ENCODE assay signal across 8 cellular contexts in the genomic region with DNA sequence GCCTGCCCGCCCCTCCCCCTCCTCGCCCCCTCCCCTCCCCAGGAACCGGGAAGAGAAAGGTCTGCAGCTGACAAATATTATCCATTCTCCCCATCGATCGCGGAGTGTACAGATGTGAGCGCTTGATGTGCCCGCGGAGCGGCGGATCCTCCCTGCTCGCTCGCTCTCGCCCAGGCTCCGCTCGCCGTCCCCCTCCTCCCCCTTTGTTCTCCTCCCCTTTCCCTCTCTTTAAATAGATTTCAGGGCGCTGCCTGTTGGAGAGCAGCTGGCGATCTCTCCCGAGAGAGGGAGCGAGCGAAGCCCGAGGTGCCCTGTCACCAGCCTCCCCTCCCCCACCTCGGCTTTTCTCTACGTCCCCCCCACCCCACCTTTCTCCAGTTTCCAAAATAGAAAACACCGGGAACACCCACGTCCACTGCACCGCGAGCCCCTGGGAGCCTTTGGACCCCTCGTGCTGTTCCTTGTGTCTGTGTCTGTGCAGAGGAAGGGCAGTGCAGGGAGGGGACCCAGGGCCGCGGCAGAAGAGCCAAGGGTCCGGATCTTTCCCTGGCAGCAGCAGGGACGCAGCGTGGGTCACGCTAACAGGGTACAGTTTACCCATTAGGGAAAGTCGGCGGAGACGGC. TPM values are rescaled to one million over a fixed set of nuclear protein-coding genes. Genes with fewer than 3 reads are reported as not detected.
A peak's percentile ranks its signal among the peaks of the same experiment; 100 is the strongest.
DNase-seq lines count a peak whose midpoint lies in the region; ATAC-seq and TF ChIP-seq lines count a peak whose summit lies in the region.

No MANE protein-coding gene starts in this region.

- in situ Hi-C loops in G401 (cut with HindIII; ENCODE audit: low sequenced_read_pairs) = no loop called here

- no peaks in the 10 kb centered on the region for H3K36me3 Mint-ChIP-seq in activated T-cell treated with anti-CD3 and anti-CD28 coated beads, Interleukin-2, amount 50 U/mL, for 4 hours (ENCODE audit: insufficient read depth)
- H3K36me3 Mint-ChIP-seq in brain = no peaks in the 10 kb centered on the region

- no peak for ATAC-seq in activated T-cell treated with anti-CD3 and anti-CD28 coated beads, Interleukin-2, amount 50 U/mL, for 4 hours
- no peak for ATAC-seq in HG03432 (IDR thresholded peaks at IDR 0.05; ENCODE audit: unreplicated experiment)

- intact Hi-C loops in testis (cut with DNase I; ENCODE audit: low total_unique reads) = no loop called here

- TF ChIP-seq CTCF in brain (conservative IDR thresholded peaks at IDR 0.05) = no peak
- TF ChIP-seq CTCF in testis (IDR thresholded peaks at IDR 0.05) = no peak

- peak overlapping the region; percentile 83 to 98 (median 94) for H3K27ac Mint-ChIP-seq in brain

- no peak for DNase-seq in activated T-cell treated with anti-CD3 and anti-CD28 coated beads, Interleukin-2, amount 50 U/mL, for 4 hours
- DNase-seq in activated T-cell treated with anti-CD3 and anti-CD28 coated beads for 4 hours = no peak
- peak; percentile 90 to 91 for DNase-seq in NCI-H524 (lab: John Stamatoyannopoulos, UW)
- DNase-seq in kidney tubule cell (ENCODE audit: low spot score) = peak; percentile 23
- no peak for DNase-seq in testis
- DNase-seq in G401 (ENCODE audit: low spot score) = no peak

- 0 to 2% methylated on average over 26 to 35 of the region's 39 CpGs for WGBS in testis, 2 donors

- TF ChIP-seq POLR2A in testis (IDR thresholded peaks at IDR 0.05) = no peak

- no peak overlapping the region for H3K27ac ChIP-seq in testis

- H3K4me3 ChIP-seq in testis = peak overlapping the region; percentile 21 to 48

- H3K4me1 ChIP-seq in testis = peaks cover 4% of the 10 kb centered on the region

- H3K36me3 ChIP-seq in testis (ENCODE audit: low read depth, missing control alignments) = no peaks in the 10 kb centered on the region

- H3K9me3 ChIP-seq in testis = no peaks in the 10 kb centered on the region

- H3K4me3 Mint-ChIP-seq in activated T-cell treated with anti-CD3 and anti-CD28 coated beads, Interleukin-2, amount 50 U/mL, for 4 hours = peak overlapping the region; percentile 74
- H3K4me3 Mint-ChIP-seq in brain = peak overlapping the region; percentile 76 to 90 (median 84)

- H3K27me3 Mint-ChIP-seq in activated T-cell treated with anti-CD3 and anti-CD28 coated beads, Interleukin-2, amount 50 U/mL, for 4 hours (ENCODE audit: low read depth) = no peaks in the 10 kb centered on the region
- H3K27me3 Mint-ChIP-seq in brain = peaks cover 20% of the 10 kb centered on the region

- no peaks in the 10 kb centered on the region for H3K27me3 ChIP-seq in testis

- no peaks in the 10 kb centered on the region for H3K9me3 Mint-ChIP-seq in activated T-cell treated with anti-CD3 and anti-CD28 coated beads, Interleukin-2, amount 50 U/mL, for 4 hours
- peaks cover 0 to 4% (median 0%) of the 10 kb centered on the region in 5 experiments for H3K9me3 Mint-ChIP-seq in brain

- peaks cover 15% of the 10 kb centered on the region for H3K4me1 Mint-ChIP-seq in activated T-cell treated with anti-CD3 and anti-CD28 coated beads, Interleukin-2, amount 50 U/mL, for 4 hours (ENCODE audit: low read depth)
- peaks cover 40% of the 10 kb centered on the region for H3K4me1 Mint-ChIP-seq in brain

RNA-seq across cellular contexts. Expression of a gene that starts 56.6 kb away (rescaled TPM):
- 10 to 100 TPM; 53.4 to 58.5 (median 54.5) TPM for total RNA-seq in activated T-cell treated with anti-CD3 and anti-CD28 coated beads, Interleukin-2, amount 50 U/mL, for 4 hours
- polyA plus RNA-seq in brain (ENCODE audit: insufficient read depth, low read depth, low replicate concordance) (41.6 TPM), testis (ENCODE audit: insufficient read depth, low read depth, low replicate concordance) (26.4 TPM)
- 10 to 100 TPM; 46.8 to 69.6 TPM for total RNA-seq in testis
- 21.3 and 28.8 TPM in 2 replicates for total RNA-seq in G401 (2014; rRNA removed; shearing (Covaris generic))

Comparison
In these comparisons a context has a peak if more than half of its experiments do, and no peak if none do; other contexts are left out.
1. DNase-seq: peak in NCI-H524 (2 of 2) and kidney tubule cell (single experiment); none in activated T-cell treated with anti-CD3 and anti-CD28 coated beads, Interleukin-2, amount 50 U/mL, for 4 hours (single experiment), activated T-cell treated with anti-CD3 and anti-CD28 coated beads for 4 hours (single experiment), testis (single experiment) and G401 (single experiment).